8 cellular contexts compared by ENCODE assay signal in genomic region chr12:27710592-27711311, GRCh38. TPM values are rescaled to one million over a fixed set of nuclear protein-coding genes. Genes with fewer than 3 reads are reported as not detected.
A peak's percentile ranks its signal among the peaks of the same experiment; 100 is the strongest.
DNase-seq lines count a peak whose midpoint lies in the region; ATAC-seq lines count a peak whose summit lies in the region.

Gene MRPS35, plus strand, starts transcription at chr12:27710832. Its CDS starts 12 bp downstream, at chr12:27710844.

- peak within 1 kb of the TSS; percentile 94 to 98 for H3K27ac Mint-ChIP-seq in effector memory CD8-positive, alpha-beta T cell

- peak within 1 kb of the TSS; percentile 54 for H3K4me3 ChIP-seq in mesendoderm (ENCODE audit: low read length)

- H3K56ac ChIP-seq in mesendoderm (ENCODE audit: low read length), result peak within 1 kb of the TSS; percentile 93

- peak within 1 kb of the TSS; percentile 10 for H3K27ac ChIP-seq in mesendoderm (ENCODE audit: low read depth, low read length)

- peak; percentile 49 for DNase-seq in COLO829 (ENCODE audit: low spot score)
- DNase-seq in HPDE6-E6E7 (ENCODE audit: extremely low spot score), result peak; percentile 67
- DNase-seq in NOMO-1 (lab: John Stamatoyannopoulos, UW; ENCODE audit: unreplicated experiment in 2 of 2), result peak; percentile 84 to 95
- peak; percentile 75 to 80 for DNase-seq in activated CD8-positive, alpha-beta memory T cell treated with anti-CD3 and anti-CD28 coated beads for 4 hours (ENCODE audit: low read depth in 2 of 2)
- DNase-seq in effector memory CD8-positive, alpha-beta T cell, result peak; percentile 86 to 91 (median 88)
- DNase-seq in mesendoderm, result peak; percentile 93
- peak; percentile 79 for DNase-seq in stimulated activated CD8-positive, alpha-beta memory T cell treated with anti-CD3 and anti-CD28 coated beads, Interleukin-12 subunit alpha, Interleukin-12 subunit beta, amount 100 ng/mL, for 4 hours (ENCODE audit: low read depth)

- H4K5ac ChIP-seq in mesendoderm (ENCODE audit: low read length), result peak within 1 kb of the TSS; percentile 84

- H3K36me3 ChIP-seq in mesendoderm (ENCODE audit: control insufficient read depth, insufficient read depth, low read length), result no peaks in the 10 kb centered on the region

- peak within 1 kb of the TSS; percentile 25 for H3K4ac ChIP-seq in mesendoderm (ENCODE audit: low read depth, low read length)

- H3K4me1 Mint-ChIP-seq in effector memory CD8-positive, alpha-beta T cell (ENCODE audit: low read depth in 2 of 2), result peaks cover 22 to 34% of the 10 kb centered on the region in 2 donors

- no peaks in the 10 kb centered on the region for H3K9me3 Mint-ChIP-seq in effector memory CD8-positive, alpha-beta T cell

- H2BK120ac ChIP-seq in mesendoderm (ENCODE audit: low read depth, low read length), result no peak within 1 kb of the TSS

- peak within 1 kb of the TSS; percentile 92 to 98 for H3K4me3 Mint-ChIP-seq in effector memory CD8-positive, alpha-beta T cell

- peaks cover 15% of the 10 kb centered on the region for H3K79me1 ChIP-seq in mesendoderm (ENCODE audit: low read length)

- peak within 1 kb of the TSS; percentile 32 for H3K18ac ChIP-seq in mesendoderm (ENCODE audit: low read length)

- H3K79me2 ChIP-seq in mesendoderm (ENCODE audit: control insufficient read depth, insufficient read depth, low read length), result peaks cover 29% of the 10 kb centered on the region

- H2BK5ac ChIP-seq in mesendoderm (ENCODE audit: low read length), result peak within 1 kb of the TSS; percentile 30

- H3K4me2 ChIP-seq in mesendoderm (ENCODE audit: low read length), result peak within 1 kb of the TSS; percentile 74

- H3K4me1 ChIP-seq in mesendoderm (ENCODE audit: control insufficient read depth, low read depth, low read length), result peaks cover 4% of the 10 kb centered on the region

- WGBS in mesendoderm (ENCODE audit: extremely low coverage, insufficient coverage, low lambda C conversion rate), result no CpG with 5 or more reads among the region's 46 CpGs

- no peaks in the 10 kb centered on the region for H3K27me3 ChIP-seq in mesendoderm (ENCODE audit: insufficient read depth, low read length, poor library complexity)

- H3K9ac ChIP-seq in mesendoderm (ENCODE audit: low read length), result peak within 1 kb of the TSS; percentile 76

- peak; percentile 96 for ATAC-seq in GM19467 (IDR thresholded peaks at IDR 0.05; ENCODE audit: unreplicated experiment)
- peak; percentile 96 for ATAC-seq in effector memory CD8-positive, alpha-beta T cell (replicated peaks)

- H3K23ac ChIP-seq in mesendoderm (ENCODE audit: low read length), result peak within 1 kb of the TSS; percentile 70

- H3K36me3 Mint-ChIP-seq in effector memory CD8-positive, alpha-beta T cell (ENCODE audit: insufficient read depth), result peaks cover 18% of the 10 kb centered on the region

- H4K8ac ChIP-seq in mesendoderm (ENCODE audit: low read depth, low read length), result peak within 1 kb of the TSS; percentile 69

- H2AK5ac ChIP-seq in mesendoderm (ENCODE audit: low read length), result no peak within 1 kb of the TSS

- no peaks in the 10 kb centered on the region for H3K27me3 Mint-ChIP-seq in effector memory CD8-positive, alpha-beta T cell

- no peak within 1 kb of the TSS for H2BK15ac ChIP-seq in mesendoderm (replicated peaks; ENCODE audit: low read depth)

RNA-seq across cellular contexts. Expression of gene MRPS35, which starts in this region (rescaled TPM):
- 66.3 TPM for polyA plus RNA-seq in mesendoderm (2013, experiment 1 of 2)
- 69.8 TPM for polyA plus RNA-seq in mesendoderm (2013, experiment 2 of 2)

Comparison
In these comparisons a context has a peak if more than half of its experiments do, and no peak if none do; other contexts are left out.
1. Peak in every context shown above with its lines: DNase-seq, ATAC-seq, H3K4me3 ChIP-seq and H3K27ac ChIP-seq.